In the genomic region with DNA sequence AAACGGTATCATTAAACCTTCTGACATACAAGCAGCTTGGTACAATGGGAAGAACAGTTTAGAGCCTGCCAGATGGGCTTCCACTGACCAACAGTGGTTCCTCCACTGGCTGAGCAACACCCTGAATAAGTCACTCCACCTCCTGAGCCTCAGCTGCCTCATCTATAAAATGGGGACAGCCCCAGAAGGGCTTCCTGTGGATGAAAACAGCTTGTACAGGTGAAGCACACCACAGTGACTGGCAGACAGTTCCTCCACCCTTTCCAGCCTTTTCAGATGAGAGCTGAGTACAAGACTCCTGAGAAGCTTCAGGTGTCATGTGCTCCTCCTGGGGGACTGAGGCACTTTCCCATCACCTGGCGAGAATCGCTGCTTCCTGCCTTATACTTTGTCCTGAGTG, we compare ENCODE assay signal across 8 cellular contexts. TPM values are rescaled to one million over a fixed set of nuclear protein-coding genes. Genes with fewer than 3 reads are reported as not detected.
DNase-seq lines count a peak whose midpoint lies in the region; FAIRE-seq and TF ChIP-seq lines count a peak whose summit lies in the region.

No MANE protein-coding gene starts in this region.

- DNase-seq in BE2C = no peak
- no peak for DNase-seq in mammary epithelial cell
- DNase-seq in frontal cortex (ENCODE audit: low spot score in 2 of 2) = no peak
- DNase-seq in mesenteric fat pad (ENCODE audit: low spot score) = no peak
- DNase-seq in NCI-H69 (lab: John Stamatoyannopoulos, UW) = no peak
- DNase-seq in HuH-7 (ENCODE audit: low spot score) = no peak

- peak overlapping the region; percentile 9 to 96 (median 41) for H3K27ac Mint-ChIP-seq in nephron

- peaks cover 54% of the 10 kb centered on the region for H3K4me1 Mint-ChIP-seq in nephron

- H3K36me3 ChIP-seq in BE2C (no peaks in the 10 kb centered on the region), KMS-11 (ENCODE audit: insufficient read depth) (no peaks in the 10 kb centered on the region), mammary epithelial cell (ENCODE audit: insufficient read depth, low read length) (peaks cover 3% of the 10 kb centered on the region)

- H4K20me1 ChIP-seq in KMS-11 (ENCODE audit: insufficient read depth) = peaks cover 25% of the 10 kb centered on the region; the same call in 1 of the 2 replicates
- H4K20me1 ChIP-seq in mammary epithelial cell (ENCODE audit: insufficient read depth, low read length) = peaks cover 20% of the 10 kb centered on the region

- H3K4me1 ChIP-seq in BE2C = no peaks in the 10 kb centered on the region
- peaks cover 56% of the 10 kb centered on the region for H3K4me1 ChIP-seq in KMS-11 (ENCODE audit: low read depth, poor library complexity, severe bottlenecking)
- H3K4me1 ChIP-seq in mammary epithelial cell (ENCODE audit: insufficient read depth, low read length) = peaks cover 30% of the 10 kb centered on the region

- H3K27me3 ChIP-seq in BE2C (no peaks in the 10 kb centered on the region), KMS-11 (ENCODE audit: insufficient read depth, low read depth) (no peaks in the 10 kb centered on the region), mammary epithelial cell (ENCODE audit: insufficient read depth, low read length) (no peaks in the 10 kb centered on the region)

- in situ Hi-C loops in mammary epithelial cell (cut with MboI; ENCODE audit: low sequenced_read_pairs in 2 of 2) = loop anchor here in 1 of 2 donors (10.0 kb wide), 1 partner anchor 162 kb away; the partner anchor contains the start of gene NBL1

- no peaks in the 10 kb centered on the region for H3K9me3 ChIP-seq in BE2C
- no peaks in the 10 kb centered on the region for H3K9me3 ChIP-seq in mammary epithelial cell (replicated peaks; ENCODE audit: insufficient read depth, low read length)

- H3K9ac ChIP-seq in KMS-11 (no peak overlapping the region), mammary epithelial cell (ENCODE audit: insufficient read depth, low read length) (no peak overlapping the region)

- H3K36me3 Mint-ChIP-seq in nephron (ENCODE audit: low read depth) = peaks cover 13% of the 10 kb centered on the region

- CTCF ChIA-PET in mammary epithelial cell (lab: Charles Lee; ENCODE audit: low non-redundant PET) = interaction anchor here (0.6 kb wide), 1 partner anchor 43 kb away, joined by 6 read pairs; no protein-coding TSS in a partner anchor

- FAIRE-seq in frontal cortex (lab: Jason Lieb, UNC) = no peak

- H3K9me3 Mint-ChIP-seq in nephron = no peaks in the 10 kb centered on the region

- H3K4me3 ChIP-seq in BE2C (ENCODE audit: low read depth, low read length) = peak overlapping the region; percentile 78; the same call in 1 of the 2 replicates
- H3K4me3 ChIP-seq in KMS-11 (IDR thresholded peaks at IDR 0.05; ENCODE audit: insufficient read depth, low read depth, low read length) = no peak overlapping the region
- H3K4me3 ChIP-seq in mammary epithelial cell (replicated peaks in 1 of 3; ENCODE audit: insufficient read depth in 1 of 3, low read depth in 2 of 3, low read length in 3 of 3) = peak overlapping the region in 1 of 3 experiments; percentile 9

- H3K27me3 Mint-ChIP-seq in nephron (ENCODE audit: low read depth) = no peaks in the 10 kb centered on the region

- H3K79me2 ChIP-seq in KMS-11 (ENCODE audit: insufficient read depth, low read depth) (peaks cover 69% of the 10 kb centered on the region), mammary epithelial cell (ENCODE audit: insufficient read depth, low read length) (peaks cover 77% of the 10 kb centered on the region)

- H3K4me3 Mint-ChIP-seq in nephron = peak overlapping the region; percentile 96 to 98 (median 97)

- H3K27ac ChIP-seq in KMS-11 (no peak overlapping the region), mammary epithelial cell (ENCODE audit: insufficient read depth, low read depth, low read length) (no peak overlapping the region)

- dilution Hi-C loops in mammary epithelial cell (cut with HindIII; ENCODE audit: low sequenced_read_pairs) = loop anchor here (5.0 to 10.0 kb wide), 5 partner anchors 48 to 148 kb away; a partner anchor contains a TSS

- no TSS peak for BruUV-seq in mammary epithelial cell (replicated peaks; lab: Mats Ljungman, UMichigan)

- no peak for TF ChIP-seq CTCF in BE2C (IDR thresholded peaks at IDR 0.05; ENCODE audit: low read depth, low read length)
- no peak for TF ChIP-seq CTCF in KMS-11 (conservative IDR thresholded peaks at IDR 0.05; ENCODE audit: low read depth, low read length)
- no peak for TF ChIP-seq CTCF in mammary epithelial cell (conservative IDR thresholded peaks at IDR 0.05 in 1 of 2, IDR thresholded peaks at IDR 0.05 in 1 of 2; ENCODE audit: extremely low read depth in 1 of 2, insufficient read depth in 1 of 2, low read depth in 1 of 2, low read length in 2 of 2)
- TF ChIP-seq CTCF in nephron (IDR thresholded peaks at IDR 0.05; ENCODE audit: unreplicated experiment in 3 of 3) = no peak

- H3K4me2 ChIP-seq in KMS-11 = peak overlapping the region; percentile 73
- peak overlapping the region; percentile 99 for H3K4me2 ChIP-seq in mammary epithelial cell (ENCODE audit: insufficient read depth, low read depth, low read length)

- WGBS in mammary epithelial cell (ENCODE audit: low coverage, missing lambda C conversion rate) = 67% methylated on average over 3 of the region's 3 CpGs

- intact Hi-C loops in mammary epithelial cell (cut with micrococcal nuclease) = no loop called here

- no peak overlapping the region for H2AFZ ChIP-seq in KMS-11 (ENCODE audit: low read depth)
- no peak overlapping the region for H2AFZ ChIP-seq in mammary epithelial cell (ENCODE audit: low read depth, low read length)

RNA-seq across cellular contexts. Expression of gene CAPZB, which starts 2.1 kb away (rescaled TPM):
- 161 TPM for polyA plus RNA-seq in BE2C (2012; ENCODE audit: insufficient read depth, insufficient read length, low read depth)
- 100 to 1,000 TPM; 134 to 309 TPM for total RNA-seq in mammary epithelial cell
- polyA plus RNA-seq in mammary epithelial cell = 337 TPM
- 222 TPM for polyA minus RNA-seq in mammary epithelial cell
- 47.7 TPM for total RNA-seq in frontal cortex
- 260 TPM for total RNA-seq in mesenteric fat pad
